Comparison of ENCODE assay signal across 28 cellular contexts in genomic region chr2:56082665-56083064, GRCh38.
"Had no signal": no experiment of that assay in that cellular context is flagged by ENCODE, and none has a peak within 500 bp of the region (broad histone marks: within the 10 kb centered on the region; RNA-seq: fewer than 3 reads in every experiment).

No MANE protein-coding gene starts in this region.

- DNase-seq: naive thymus-derived CD4-positive, alpha-beta T cell; natural killer cell; occipital lobe; ovary; posterior cingulate gyrus; psoas muscle; right cardiac atrium; right lobe of liver; sigmoid colon; small intestine; stimulated activated CD4-positive, alpha-beta T cell treated with anti-CD3 and anti-CD28 coated beads, Interleukin-15, amount 100 ng/mL, for 24 hours; stimulated activated CD4-positive, alpha-beta T cell treated with anti-CD3 and anti-CD28 coated beads, Interleukin-4, amount 100 ng/mL, for 1 hour; stimulated activated CD4-positive, alpha-beta T cell treated with anti-CD3 and anti-CD28 coated beads, Interleukin-4, amount 100 ng/mL, for 4 hours; stimulated activated CD8-positive, alpha-beta memory T cell treated with anti-CD3 and anti-CD28 coated beads, Interleukin-4, amount 100 ng/mL, for 48 hours; stimulated activated naive B cell treated with anti-CD40 and anti-IgM and Interleukin-4, amounts not matched to agents 10 μg/mL and 1 μg/mL and 100 μg/mL, for 72 hours; stimulated activated naive CD4-positive, alpha-beta T cell treated with Interleukin-2 at 50 U/mL for 16 hours; stomach; thyroid gland; trophoblast cell; upper lobe of left lung had no signal

- H2AFZ ChIP-seq: parathyroid adenoma had no signal

- ATAC-seq: naive thymus-derived CD4-positive, alpha-beta T cell; natural killer cell; psoas muscle; right cardiac atrium; right lobe of liver; stimulated activated naive B cell treated with anti-CD40 and anti-IgM and Interleukin-4, amounts not matched to agents 10 μg/mL and 1 μg/mL and 100 μg/mL, for 72 hours had no signal

- H3K4me3 Mint-ChIP-seq: naive thymus-derived CD4-positive, alpha-beta T cell; natural killer cell; nephron; neural crest cell; stimulated activated naive B cell treated with anti-CD40 and anti-IgM and Interleukin-4, amounts not matched to agents 10 μg/mL and 1 μg/mL and 100 μg/mL, for 72 hours; stimulated activated naive CD8-positive, alpha-beta T cell treated with anti-CD3 and anti-CD28 coated beads, Interleukin-15, Interleukin-2, amounts not matched to agents 100 ng/mL and 50 ng/mL, for 24 hours had no signal

- H3K9me3 Mint-ChIP-seq: stimulated activated naive CD8-positive, alpha-beta T cell treated with anti-CD3 and anti-CD28 coated beads, Interleukin-15, Interleukin-2, amounts not matched to agents 100 ng/mL and 50 ng/mL, for 24 hours had no signal

- H3K4me1 Mint-ChIP-seq: naive thymus-derived CD4-positive, alpha-beta T cell; natural killer cell; nephron; stimulated activated naive B cell treated with anti-CD40 and anti-IgM and Interleukin-4, amounts not matched to agents 10 μg/mL and 1 μg/mL and 100 μg/mL, for 72 hours had no signal

- H3K9ac ChIP-seq: parathyroid adenoma had no signal

- H3K27ac ChIP-seq: ovary, parathyroid adenoma, psoas muscle, right lobe of liver, sigmoid colon, stomach, thoracic aorta, thyroid gland, tibial nerve, upper lobe of left lung, vagina had no signal

- H3K79me2 ChIP-seq: parathyroid adenoma had no signal

- H3K36me3 ChIP-seq: ovary, right lobe of liver, sigmoid colon, stomach, thoracic aorta, thyroid gland, tibial nerve, upper lobe of left lung, vagina had no signal

- H3K27me3 Mint-ChIP-seq: progenitor cell of endocrine pancreas; stimulated activated naive CD8-positive, alpha-beta T cell treated with anti-CD3 and anti-CD28 coated beads, Interleukin-15, Interleukin-2, amounts not matched to agents 100 ng/mL and 50 ng/mL, for 24 hours had no signal

- H3K36me3 Mint-ChIP-seq: naive thymus-derived CD4-positive, alpha-beta T cell; natural killer cell; stimulated activated naive B cell treated with anti-CD40 and anti-IgM and Interleukin-4, amounts not matched to agents 10 μg/mL and 1 μg/mL and 100 μg/mL, for 72 hours had no signal

- H3K4me1 ChIP-seq: parathyroid adenoma, psoas muscle, right lobe of liver, sigmoid colon, stomach, thyroid gland, tibial nerve, upper lobe of left lung, vagina had no signal

- H3K27ac Mint-ChIP-seq: naive thymus-derived CD4-positive, alpha-beta T cell; natural killer cell; nephron; progenitor cell of endocrine pancreas; stimulated activated naive B cell treated with anti-CD40 and anti-IgM and Interleukin-4, amounts not matched to agents 10 μg/mL and 1 μg/mL and 100 μg/mL, for 72 hours; stimulated activated naive CD8-positive, alpha-beta T cell treated with anti-CD3 and anti-CD28 coated beads, Interleukin-15, Interleukin-2, amounts not matched to agents 100 ng/mL and 50 ng/mL, for 24 hours had no signal

- H3K4me3 ChIP-seq: ovary, psoas muscle, right lobe of liver, sigmoid colon, stomach, thoracic aorta, thyroid gland, tibial nerve, upper lobe of left lung, vagina had no signal

- H3K9me3 ChIP-seq: ovary, psoas muscle, right lobe of liver, sigmoid colon, thoracic aorta, thyroid gland, tibial nerve, upper lobe of left lung, vagina had no signal

- H3K27me3 ChIP-seq: ovary, right lobe of liver, sigmoid colon, stomach, thyroid gland, tibial nerve, upper lobe of left lung, vagina had no signal
